31 cellular contexts compared by ENCODE assay signal in genomic region chr11:8331767-8332166, GRCh38.
A peak's percentile ranks its signal among the peaks of the same experiment; 100 is the strongest.
DNase-seq lines count a peak whose midpoint lies in the region; ATAC-seq, FAIRE-seq and TF ChIP-seq lines count a peak whose summit lies in the region.
"Had no signal": no experiment of that assay in that cellular context is flagged by ENCODE, and none has a peak within 500 bp of the region (broad histone marks: within the 10 kb centered on the region; RNA-seq: fewer than 3 reads in every experiment).

No MANE protein-coding gene starts in this region.

- DNase-seq in HT1080 (ENCODE audit: low read depth) (peak; percentile 54), astrocyte (ENCODE audit: low read depth) (peak; percentile 20), kidney tubule cell (ENCODE audit: low spot score) (peak; percentile 58), islet precursor cell (no peak)
- no peak for DNase-seq in naive thymus-derived CD4-positive, alpha-beta T cell
- DNase-seq in activated CD4-positive, CD25-positive, alpha-beta regulatory T cell (lab: John Stamatoyannopoulos, UW) = no peak
- DNase-seq: activated CD4-positive, alpha-beta T cell treated with anti-CD3 and anti-CD28 coated beads, Interleukin-2, amount 10 ng/mL, durations not matched to agents 7 days and 5 days; activated effector memory CD4-positive, alpha-beta T cell treated with Interleukin-2 at 50 U/mL for 16 hours; activated naive CD8-positive, alpha-beta T cell treated with anti-CD3 and anti-CD28 coated beads for 36 hours; activated T-cell treated with anti-CD3 and anti-CD28 coated beads, Interleukin-2, amount 50 U/mL, for 1 hour; central memory CD4-positive, alpha-beta T cell; dermis blood vessel endothelial cell; endodermal cell; glutamatergic neuron; NCI-H1417; NCI-H2081; NCI-H2227 treated with DMSO at 0.1 percent for 48 hours; NCI-H748 treated with DMSO at 0.1 percent for 48 hours; stimulated activated CD4-positive, alpha-beta T cell treated with anti-CD3 and anti-CD28 coated beads, Interleukin-12 subunit alpha, Interleukin-12 subunit beta, amount 100 ng/mL, for 4 hours; stimulated activated CD4-positive, alpha-beta T cell treated with anti-CD3 and anti-CD28 coated beads, Interleukin-2, amount 100 ng/mL, for 48 hours; tibial artery had no signal

- H2AFZ ChIP-seq in astrocyte (ENCODE audit: low read depth, low read length) = no peak overlapping the region
- H2AFZ ChIP-seq: GM23338 had no signal

- H3K4me3 Mint-ChIP-seq in astrocyte (ENCODE audit: unreplicated experiment) = no peak overlapping the region
- no peak overlapping the region for H3K4me3 Mint-ChIP-seq in naive thymus-derived CD4-positive, alpha-beta T cell
- H3K4me3 Mint-ChIP-seq: activated CD4-positive, alpha-beta T cell treated with anti-CD3 and anti-CD28 coated beads, Interleukin-2, amount 10 ng/mL, durations not matched to agents 7 days and 5 days; activated naive CD8-positive, alpha-beta T cell treated with anti-CD3 and anti-CD28 coated beads for 36 hours; endodermal cell; GM23338; T-cell had no signal

- peaks cover 0 to 6% (median 0%) of the 10 kb centered on the region in 11 experiments; a peak in 2 of 22 replicates for H4K20me1 ChIP-seq in BLaER1 treated with 17β-estradiol and CSF1 and Interleukin-3, amounts not matched to agents 10 nM and 100 nM
- H4K20me1 ChIP-seq in astrocyte (ENCODE audit: insufficient read depth, low read length) = no peaks in the 10 kb centered on the region

- H3K79me2 ChIP-seq in astrocyte (ENCODE audit: insufficient read depth, low read length) = no peaks in the 10 kb centered on the region

- intact Hi-C loops in naive thymus-derived CD4-positive, alpha-beta T cell (cut with micrococcal nuclease) = no loop called here

- peaks cover 5% of the 10 kb centered on the region for H3K4me1 Mint-ChIP-seq in astrocyte (ENCODE audit: low read depth, unreplicated experiment)
- peaks cover 0 to 4% (median 0%) of the 10 kb centered on the region in 7 donors for H3K4me1 Mint-ChIP-seq in naive thymus-derived CD4-positive, alpha-beta T cell
- H3K4me1 Mint-ChIP-seq: T-cell had no signal

- no peak for TF ChIP-seq CTCF in astrocyte (IDR thresholded peaks at IDR 0.05; ENCODE audit: insufficient read depth, low read depth, low read length)

- no peak overlapping the region; a peak in 1 of 22 replicates for H3K9ac ChIP-seq in BLaER1 treated with 17β-estradiol and CSF1 and Interleukin-3, amounts not matched to agents 10 nM and 100 nM
- H3K9ac ChIP-seq in astrocyte (ENCODE audit: low read length) = no peak overlapping the region

- ATAC-seq in naive thymus-derived CD4-positive, alpha-beta T cell = no peak
- ATAC-seq in GM18873 (IDR thresholded peaks at IDR 0.05; ENCODE audit: low FRiP score, unreplicated experiment) = no peak
- ATAC-seq: GM23338, K562, T-cell had no signal

- H3K4me1 ChIP-seq in BLaER1 treated with 17β-estradiol and CSF1 and Interleukin-3, amounts not matched to agents 10 nM and 100 nM = peaks cover 72 to 80% (median 77%) of the 10 kb centered on the region in 10 experiments
- H3K4me1 ChIP-seq in astrocyte (ENCODE audit: insufficient read depth, low read length) = peaks cover 12% of the 10 kb centered on the region
- no peaks in the 10 kb centered on the region for H3K4me1 ChIP-seq in naive thymus-derived CD4-positive, alpha-beta T cell (ENCODE audit: control insufficient read depth in 2 of 2, insufficient read depth in 2 of 2, low read length in 2 of 2)
- H3K4me1 ChIP-seq: prostate gland, vagina had no signal

- no peaks in the 10 kb centered on the region for H3K9me3 Mint-ChIP-seq in astrocyte (ENCODE audit: unreplicated experiment)
- H3K9me3 Mint-ChIP-seq in naive thymus-derived CD4-positive, alpha-beta T cell = no peaks in the 10 kb centered on the region
- H3K9me3 Mint-ChIP-seq: activated CD4-positive, alpha-beta T cell treated with anti-CD3 and anti-CD28 coated beads, Interleukin-2, amount 10 ng/mL, durations not matched to agents 7 days and 5 days; activated naive CD8-positive, alpha-beta T cell treated with anti-CD3 and anti-CD28 coated beads for 36 hours; endodermal cell; GM23338; T-cell had no signal

- no peaks in the 10 kb centered on the region for H3K9me3 ChIP-seq in BLaER1 treated with 17β-estradiol and CSF1 and Interleukin-3, amounts not matched to agents 10 nM and 100 nM (replicated peaks in 1 of 11)
- no peaks in the 10 kb centered on the region for H3K9me3 ChIP-seq in astrocyte (ENCODE audit: insufficient read depth, low read depth, low read length)
- H3K9me3 ChIP-seq in naive thymus-derived CD4-positive, alpha-beta T cell (ENCODE audit: control insufficient read depth in 2 of 3, low read length in 3 of 3) = no peaks in the 10 kb centered on the region
- H3K9me3 ChIP-seq: prostate gland, tibial artery, vagina had no signal

- H3K4me2 ChIP-seq in BLaER1 treated with 17β-estradiol and CSF1 and Interleukin-3, amounts not matched to agents 10 nM and 100 nM = peak overlapping the region; percentile 68 to 90 (median 75)
- no peak overlapping the region for H3K4me2 ChIP-seq in astrocyte (ENCODE audit: low read length)
- H3K4me2 ChIP-seq: GM23338 had no signal

- POLR2A ChIA-PET in naive thymus-derived CD4-positive, alpha-beta T cell (lab: Charles Lee) = no interaction called here

- no peaks in the 10 kb centered on the region for H3K36me3 ChIP-seq in BLaER1 treated with 17β-estradiol and CSF1 and Interleukin-3, amounts not matched to agents 10 nM and 100 nM
- no peaks in the 10 kb centered on the region for H3K36me3 ChIP-seq in astrocyte (ENCODE audit: insufficient read depth, low read length)
- no peaks in the 10 kb centered on the region for H3K36me3 ChIP-seq in naive thymus-derived CD4-positive, alpha-beta T cell (ENCODE audit: control insufficient read depth in 2 of 3, insufficient read depth in 3 of 3, low read length in 3 of 3)
- H3K36me3 ChIP-seq: prostate gland, tibial artery, vagina had no signal

- H3K4me3 ChIP-seq in BLaER1 treated with 17β-estradiol and CSF1 and Interleukin-3, amounts not matched to agents 10 nM and 100 nM = no peak overlapping the region
- no peak overlapping the region for H3K4me3 ChIP-seq in astrocyte (ENCODE audit: insufficient read depth, low read depth, low read length)
- no peak overlapping the region for H3K4me3 ChIP-seq in naive thymus-derived CD4-positive, alpha-beta T cell (ENCODE audit: low read length)
- H3K4me3 ChIP-seq: GM23338, K562, prostate gland, tibial artery, vagina had no signal

- no peaks in the 10 kb centered on the region for H3K36me3 Mint-ChIP-seq in astrocyte (ENCODE audit: low read depth, unreplicated experiment)
- H3K36me3 Mint-ChIP-seq in naive thymus-derived CD4-positive, alpha-beta T cell = no peaks in the 10 kb centered on the region
- H3K36me3 Mint-ChIP-seq: activated naive CD8-positive, alpha-beta T cell treated with anti-CD3 and anti-CD28 coated beads for 36 hours; T-cell had no signal

- peak overlapping the region in 6 of 11 experiments; percentile 17 to 46 (median 30); a peak in 7 of 22 replicates for H3K27ac ChIP-seq in BLaER1 treated with 17β-estradiol and CSF1 and Interleukin-3, amounts not matched to agents 10 nM and 100 nM
- H3K27ac ChIP-seq in astrocyte (ENCODE audit: low read depth, low read length) = no peak overlapping the region
- H3K27ac ChIP-seq in naive thymus-derived CD4-positive, alpha-beta T cell (ENCODE audit: low read depth, low read length) = no peak overlapping the region
- H3K27ac ChIP-seq: prostate gland, RWPE1, tibial artery, vagina had no signal

- no peaks in the 10 kb centered on the region for H3K27me3 ChIP-seq in BLaER1 treated with 17β-estradiol and CSF1 and Interleukin-3, amounts not matched to agents 10 nM and 100 nM
- no peaks in the 10 kb centered on the region for H3K27me3 ChIP-seq in astrocyte (ENCODE audit: insufficient read depth, low read length)
- H3K27me3 ChIP-seq in naive thymus-derived CD4-positive, alpha-beta T cell (ENCODE audit: control insufficient read depth in 2 of 2, insufficient read depth in 2 of 2, low read length in 2 of 2) = no peaks in the 10 kb centered on the region
- H3K27me3 ChIP-seq: vagina had no signal

- H3K27me3 Mint-ChIP-seq in astrocyte (ENCODE audit: low read depth, unreplicated experiment) = peaks cover 7% of the 10 kb centered on the region
- peaks cover 0 to 8% (median 4%) of the 10 kb centered on the region in 5 donors for H3K27me3 Mint-ChIP-seq in naive thymus-derived CD4-positive, alpha-beta T cell
- H3K27me3 Mint-ChIP-seq: activated CD4-positive, alpha-beta T cell treated with anti-CD3 and anti-CD28 coated beads, Interleukin-2, amount 10 ng/mL, durations not matched to agents 7 days and 5 days had no signal

- H3K27ac Mint-ChIP-seq in astrocyte (ENCODE audit: unreplicated experiment) = no peak overlapping the region
- H3K27ac Mint-ChIP-seq in naive thymus-derived CD4-positive, alpha-beta T cell = no peak overlapping the region
- H3K27ac Mint-ChIP-seq: activated CD4-positive, alpha-beta T cell treated with anti-CD3 and anti-CD28 coated beads, Interleukin-2, amount 10 ng/mL, durations not matched to agents 7 days and 5 days; activated naive CD8-positive, alpha-beta T cell treated with anti-CD3 and anti-CD28 coated beads for 36 hours; endodermal cell; GM23338; T-cell had no signal

- FAIRE-seq in astrocyte (lab: Jason Lieb, UNC) = no peak
- FAIRE-seq: HTR-8/SVneo, K562, keratinocyte had no signal

- CTCF ChIA-PET in naive thymus-derived CD4-positive, alpha-beta T cell (lab: Charles Lee) = no interaction called here

Comparison
In these comparisons a context has a peak if more than half of its experiments do, and no peak if none do; other contexts are left out.
1. H3K27ac ChIP-seq: peak in BLaER1 treated with 17β-estradiol and CSF1 and Interleukin-3, amounts not matched to agents 10 nM and 100 nM (6 of 11); none in astrocyte (single experiment) and naive thymus-derived CD4-positive, alpha-beta T cell (single experiment).
2. DNase-seq: peak in HT1080 (single experiment), astrocyte (single experiment) and kidney tubule cell (single experiment); none in naive thymus-derived CD4-positive, alpha-beta T cell (0 of 9), activated CD4-positive, CD25-positive, alpha-beta regulatory T cell (0 of 4) and islet precursor cell (single experiment).